Comparison of ENCODE assay signal across 28 cellular contexts in genomic region chr7:89772276-89772675, GRCh38.
"Had no signal": no experiment of that assay in that cellular context is flagged by ENCODE, and none has a peak within 500 bp of the region (broad histone marks: within the 10 kb centered on the region; RNA-seq: fewer than 3 reads in every experiment).

No MANE protein-coding gene starts in this region.

- H3K4me1 ChIP-seq: adrenal gland, body of pancreas, colonic mucosa, gastroesophageal sphincter, right lobe of liver, uterus had no signal

- H3K4me3 ChIP-seq: adrenal gland, body of pancreas, cardiac muscle cell, colonic mucosa, dorsolateral prefrontal cortex, gastroesophageal sphincter, hepatocyte, lung, right lobe of liver, thoracic aorta, uterus had no signal

- H3K27ac ChIP-seq: adrenal gland, body of pancreas, cardiac muscle cell, colonic mucosa, dorsolateral prefrontal cortex, gastroesophageal sphincter, hepatocyte, right lobe of liver, thoracic aorta, uterus, WERI-Rb-1 had no signal

- DNase-seq: activated CD4-positive, alpha-beta T cell treated with anti-CD3 and anti-CD28 coated beads for 48 hours; activated CD4-positive, alpha-beta T cell treated with anti-CD3 and anti-CD28 coated beads, Interleukin-2, amount 50 U/mL, for 48 hours; activated CD8-positive, alpha-beta memory T cell treated with anti-CD3 and anti-CD28 coated beads for 24 hours; activated effector memory CD4-positive, alpha-beta T cell treated with anti-CD3 and anti-CD28 coated beads, Interleukin-2, amount 50 U/mL, for 16 hours; activated naive CD4-positive, alpha-beta T cell treated with anti-CD3 and anti-CD28 coated beads for 36 hours; activated naive CD8-positive, alpha-beta T cell treated with anti-CD3 and anti-CD28 coated beads for 36 hours; adrenal gland; aorta; body of pancreas; cerebellar nuclear complex; colonic mucosa; dorsolateral prefrontal cortex; effector memory CD4-positive, alpha-beta T cell; islet precursor cell; mesendoderm; right lobe of liver; stimulated activated CD4-positive, alpha-beta T cell treated with anti-CD3 and anti-CD28 coated beads, Interleukin-4, amount 100 ng/mL, for 24 hours; uterus; WERI-Rb-1 had no signal

- ATAC-seq: activated CD4-positive, CD25-positive, alpha-beta regulatory T cell treated with anti-CD3 and anti-CD28 coated beads, Interleukin-2, amount 50 U/mL, for 24 hours; body of pancreas; gastroesophageal sphincter; left lobe of liver; natural killer cell treated with Interleukin-12 subunit alpha and Interleukin-12 subunit beta and Interleukin-15 and Interleukin-18, amount 100 ng/mL, for 72 hours; right lobe of liver; stimulated activated effector memory CD8-positive, alpha-beta T cell treated with anti-CD3 and anti-CD28 coated beads, Interleukin-12 subunit alpha, Interleukin-12 subunit beta, amount 100 ng/mL, for 72 hours had no signal

- H3K9me3 ChIP-seq: body of pancreas, colonic mucosa, gastroesophageal sphincter, right lobe of liver, thoracic aorta, uterus had no signal

- H3K27me3 ChIP-seq: adrenal gland, body of pancreas, cardiac muscle cell, colonic mucosa, dorsolateral prefrontal cortex, gastroesophageal sphincter, hepatocyte, right lobe of liver, uterus had no signal

- H3K36me3 ChIP-seq: adrenal gland, cardiac muscle cell, colonic mucosa, gastroesophageal sphincter, right lobe of liver, thoracic aorta, uterus, WERI-Rb-1 had no signal
